14 cellular contexts compared by ENCODE assay signal in the genomic region with DNA sequence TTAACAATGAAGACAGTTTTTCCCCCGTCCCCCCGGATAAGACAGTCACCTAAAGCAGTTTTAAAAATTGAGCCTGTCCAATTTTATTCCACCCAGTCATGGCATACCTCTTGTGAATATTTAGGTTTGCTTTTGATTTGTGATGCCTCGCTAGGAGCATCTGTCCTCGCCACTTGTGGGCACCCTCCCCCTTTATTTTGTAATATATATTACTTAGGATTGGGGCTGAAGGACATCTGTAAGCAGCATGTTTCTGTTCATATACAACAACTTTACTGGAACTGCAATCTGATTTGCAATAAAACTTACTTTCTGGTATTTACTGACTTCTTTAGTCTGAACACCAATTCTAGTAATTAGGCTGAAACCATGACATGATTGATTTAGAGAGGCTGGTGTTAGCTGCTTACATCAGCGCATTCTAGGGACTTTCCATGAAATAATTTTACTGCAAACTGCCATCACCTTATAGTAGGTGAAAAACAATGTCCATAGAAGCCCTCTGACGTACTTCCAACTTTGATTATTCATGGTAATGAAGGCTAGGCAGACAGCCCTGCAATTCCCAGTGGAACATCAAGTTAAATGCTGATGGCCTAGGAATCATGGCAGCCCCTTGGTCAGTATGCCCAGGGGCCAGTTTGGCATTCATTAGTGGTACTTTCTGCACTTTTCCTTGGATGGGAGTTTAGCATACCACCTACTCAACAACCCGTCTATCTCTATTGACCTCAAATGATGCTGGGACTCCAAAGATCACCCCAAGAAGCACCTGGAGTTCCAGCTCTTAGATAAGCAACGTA.
DNase-seq lines count a peak whose midpoint lies in the region; ATAC-seq and TF ChIP-seq lines count a peak whose summit lies in the region.
"Had no signal": no experiment of that assay in that cellular context is flagged by ENCODE, and none has a peak within 500 bp of the region (broad histone marks: within the 10 kb centered on the region; RNA-seq: fewer than 3 reads in every experiment).

No MANE protein-coding gene starts in this region.

- peak; percentile 67 for ATAC-seq in GM21526 (IDR thresholded peaks at IDR 0.05; ENCODE audit: low FRiP score, unreplicated experiment)
- ATAC-seq in HG03565 (IDR thresholded peaks at IDR 0.05; ENCODE audit: unreplicated experiment) = peak; percentile 86
- no peak for ATAC-seq in foreskin keratinocyte

- DNase-seq in DMS 273 (lab: John Stamatoyannopoulos, UW; ENCODE audit: unreplicated experiment) (peak; percentile 8), DMS 273 treated with DMSO at 0.1 percent for 48 hours (lab: John Stamatoyannopoulos, UW) (no peak), foreskin keratinocyte (no peak), activated T-cell treated with anti-CD3 and anti-CD28 coated beads for 4 hours (no peak), RPMI8226 (no peak), mucosa of gallbladder (ENCODE audit: low spot score) (no peak)
- DNase-seq: Caco-2, head of caudate nucleus, NCI-H82, occipital lobe had no signal

- H3K27me3 ChIP-seq in foreskin keratinocyte = peaks cover 68% of the 10 kb centered on the region

- TF ChIP-seq CTCF in foreskin keratinocyte (conservative IDR thresholded peaks at IDR 0.05) = peak; percentile 22

- H3K27ac ChIP-seq in foreskin keratinocyte = no peak overlapping the region
- H3K27ac ChIP-seq: 22Rv1 had no signal

- H3K4me1 ChIP-seq in foreskin keratinocyte = no peaks in the 10 kb centered on the region
- H3K4me1 ChIP-seq: Caco-2, HAP-1 had no signal
